In the genomic region with DNA sequence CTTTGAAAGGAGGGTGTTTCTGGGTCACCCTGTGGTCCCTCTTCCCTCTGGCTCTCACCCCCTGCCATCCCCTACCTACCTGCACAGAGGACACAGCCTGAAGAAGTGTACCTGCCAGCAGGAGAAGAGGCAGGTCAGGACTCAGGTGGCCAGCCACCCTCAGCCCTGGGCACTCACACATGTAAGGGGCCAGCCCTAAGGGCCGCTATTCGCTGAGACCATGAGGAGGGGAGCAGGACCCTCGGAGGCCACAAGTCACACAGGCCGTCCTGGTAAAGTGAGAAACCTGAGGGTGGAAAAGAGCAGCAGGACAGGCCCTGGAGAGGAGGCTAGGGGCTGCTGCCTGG, we compare ENCODE assay signal across 1 cellular context.
TF ChIP-seq lines count a peak whose summit lies in the region.

No MANE protein-coding gene starts in this region.

TF ChIP-seq in SK-N-SH treated with all-trans-retinoic acid at 6 μM for 48 hours, 23 proteins besides CTCF, POLR2A, EP300 and RAD21 (continued from another document):
- TF ChIP-seq, protein P1, sequence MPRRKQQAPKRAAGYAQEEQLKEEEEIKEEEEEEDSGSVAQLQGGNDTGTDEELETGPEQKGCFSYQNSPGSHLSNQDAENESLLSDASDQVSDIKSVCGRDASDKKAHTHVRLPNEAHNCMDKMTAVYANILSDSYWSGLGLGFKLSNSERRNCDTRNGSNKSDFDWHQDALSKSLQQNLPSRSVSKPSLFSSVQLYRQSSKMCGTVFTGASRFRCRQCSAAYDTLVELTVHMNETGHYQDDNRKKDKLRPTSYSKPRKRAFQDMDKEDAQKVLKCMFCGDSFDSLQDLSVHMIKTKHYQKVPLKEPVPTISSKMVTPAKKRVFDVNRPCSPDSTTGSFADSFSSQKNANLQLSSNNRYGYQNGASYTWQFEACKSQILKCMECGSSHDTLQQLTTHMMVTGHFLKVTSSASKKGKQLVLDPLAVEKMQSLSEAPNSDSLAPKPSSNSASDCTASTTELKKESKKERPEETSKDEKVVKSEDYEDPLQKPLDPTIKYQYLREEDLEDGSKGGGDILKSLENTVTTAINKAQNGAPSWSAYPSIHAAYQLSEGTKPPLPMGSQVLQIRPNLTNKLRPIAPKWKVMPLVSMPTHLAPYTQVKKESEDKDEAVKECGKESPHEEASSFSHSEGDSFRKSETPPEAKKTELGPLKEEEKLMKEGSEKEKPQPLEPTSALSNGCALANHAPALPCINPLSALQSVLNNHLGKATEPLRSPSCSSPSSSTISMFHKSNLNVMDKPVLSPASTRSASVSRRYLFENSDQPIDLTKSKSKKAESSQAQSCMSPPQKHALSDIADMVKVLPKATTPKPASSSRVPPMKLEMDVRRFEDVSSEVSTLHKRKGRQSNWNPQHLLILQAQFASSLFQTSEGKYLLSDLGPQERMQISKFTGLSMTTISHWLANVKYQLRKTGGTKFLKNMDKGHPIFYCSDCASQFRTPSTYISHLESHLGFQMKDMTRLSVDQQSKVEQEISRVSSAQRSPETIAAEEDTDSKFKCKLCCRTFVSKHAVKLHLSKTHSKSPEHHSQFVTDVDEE (CRISPR knock-in tag; IDR thresholded peaks at IDR 0.05) = no peak
- TF ChIP-seq ZC3H10 (CRISPR knock-in tag; IDR thresholded peaks at IDR 0.05) = no peak
TF ChIP-seq in SK-N-SH treated with all-trans-retinoic acid at 6 μM for 48 hours: peak in this region for 0.
